Comparison of ENCODE assay signal across 2 cellular contexts in the genomic region with DNA sequence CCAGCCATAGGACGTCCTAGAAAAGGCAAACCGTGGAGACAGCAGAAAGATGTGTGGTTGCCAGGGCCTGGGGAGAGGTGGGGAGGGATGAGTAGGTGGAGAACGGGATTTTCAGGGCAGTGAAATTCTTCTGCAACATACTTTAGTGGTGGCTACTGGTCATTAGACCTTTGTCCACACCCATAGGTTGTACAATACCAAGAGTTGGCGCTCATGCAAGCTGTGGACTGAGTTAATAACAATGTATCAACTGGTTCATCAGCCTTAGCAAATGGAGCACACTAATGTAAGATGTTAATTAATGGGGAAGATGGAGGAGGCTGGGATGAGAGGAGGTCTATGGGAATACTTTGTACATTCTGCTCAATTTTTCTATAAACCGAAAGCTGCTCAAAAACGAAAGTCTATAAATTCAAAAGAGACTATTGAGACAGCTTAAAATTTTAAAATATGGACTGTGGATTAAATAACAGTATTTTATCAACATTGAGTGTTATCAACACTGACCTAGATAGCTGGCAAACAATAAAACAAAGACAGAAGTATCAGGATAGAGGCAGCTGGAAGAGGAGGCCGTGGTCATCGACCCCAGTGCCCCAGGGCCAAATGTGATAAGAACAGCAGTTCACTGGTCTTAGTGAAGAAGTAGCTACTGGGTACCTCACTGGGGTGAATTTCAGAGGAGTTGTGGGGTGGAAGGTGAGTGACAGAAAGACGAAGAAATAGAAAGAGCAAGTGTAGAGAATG.
TF ChIP-seq lines count a peak whose summit lies in the region.

No MANE protein-coding gene starts in this region.

TF ChIP-seq in liver, 16 proteins besides CTCF, POLR2A, EP300 and RAD21 (continued from another document):
- TF ChIP-seq ZBTB33 (IDR thresholded peaks at IDR 0.05) (no peak), HNF4G (IDR thresholded peaks at IDR 0.05) (no peak), RXRA (IDR thresholded peaks at IDR 0.05) (peak; percentile 60 to 68), EGR1 (IDR thresholded peaks at IDR 0.05; ENCODE audit: low read depth in 2 of 2) (no peak), FOXA1 (IDR thresholded peaks at IDR 0.05) (no peak), HNF4A (conservative IDR thresholded peaks at IDR 0.05) (peak; percentile 41 to 44), TAF1 (conservative IDR thresholded peaks at IDR 0.05) (no peak), GABPA (IDR thresholded peaks at IDR 0.05 in 1 of 2, conservative IDR thresholded peaks at IDR 0.05 in 1 of 2) (no peak), YY1 (IDR thresholded peaks at IDR 0.05) (no peak), JUND (IDR thresholded peaks at IDR 0.05) (no peak), SP1 (IDR thresholded peaks at IDR 0.05) (no peak), REST (IDR thresholded peaks at IDR 0.05) (no peak), FOXA2 (IDR thresholded peaks at IDR 0.05) (no peak), NR2F2 (IDR thresholded peaks at IDR 0.05) (no peak)
- TF ChIP-seq, protein P1, sequence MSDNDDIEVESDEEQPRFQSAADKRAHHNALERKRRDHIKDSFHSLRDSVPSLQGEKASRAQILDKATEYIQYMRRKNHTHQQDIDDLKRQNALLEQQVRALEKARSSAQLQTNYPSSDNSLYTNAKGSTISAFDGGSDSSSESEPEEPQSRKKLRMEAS (IDR thresholded peaks at IDR 0.05): no peak

TF ChIP-seq in HepG2, 621 proteins besides CTCF, POLR2A, EP300 and RAD21 (continued from another document):
- TF ChIP-seq, protein P2, sequence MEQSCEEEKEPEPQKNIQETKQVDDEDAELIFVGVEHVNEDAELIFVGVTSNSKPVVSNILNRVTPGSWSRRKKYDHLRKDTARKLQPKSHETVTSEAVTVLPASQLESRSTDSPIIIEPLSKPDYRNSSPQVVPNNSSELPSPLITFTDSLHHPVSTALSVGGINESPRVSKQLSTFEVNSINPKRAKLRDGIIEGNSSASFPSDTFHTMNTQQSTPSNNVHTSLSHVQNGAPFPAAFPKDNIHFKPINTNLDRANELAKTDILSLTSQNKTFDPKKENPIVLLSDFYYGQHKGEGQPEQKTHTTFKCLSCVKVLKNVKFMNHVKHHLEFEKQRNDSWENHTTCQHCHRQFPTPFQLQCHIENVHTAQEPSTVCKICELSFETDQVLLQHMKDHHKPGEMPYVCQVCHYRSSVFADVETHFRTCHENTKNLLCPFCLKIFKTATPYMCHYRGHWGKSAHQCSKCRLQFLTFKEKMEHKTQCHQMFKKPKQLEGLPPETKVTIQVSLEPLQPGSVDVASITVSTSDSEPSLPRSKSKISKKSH (CRISPR knock-in tag; IDR thresholded peaks at IDR 0.05; ENCODE audit: borderline replicate concordance): no peak
- TF ChIP-seq STAT5B (CRISPR knock-in tag; IDR thresholded peaks at IDR 0.05): no peak
- no peak for TF ChIP-seq SAP130 (CRISPR knock-in tag; IDR thresholded peaks at IDR 0.05; ENCODE audit: low read depth)
- TF ChIP-seq ZNF275 (CRISPR knock-in tag; IDR thresholded peaks at IDR 0.05; ENCODE audit: borderline replicate concordance): no peak
- no peak for TF ChIP-seq ZNF224 (CRISPR knock-in tag; IDR thresholded peaks at IDR 0.05)
- TF ChIP-seq MBD4 (IDR thresholded peaks at IDR 0.05; ENCODE audit: borderline replicate concordance, low read length): no peak
- TF ChIP-seq PITX1 (CRISPR knock-in tag; IDR thresholded peaks at IDR 0.05): no peak
- no peak for TF ChIP-seq PLSCR1 (CRISPR knock-in tag; IDR thresholded peaks at IDR 0.05; ENCODE audit: borderline replicate concordance)
- no peak for TF ChIP-seq ZNF17 (CRISPR knock-in tag; IDR thresholded peaks at IDR 0.05)
- TF ChIP-seq, protein P3, sequence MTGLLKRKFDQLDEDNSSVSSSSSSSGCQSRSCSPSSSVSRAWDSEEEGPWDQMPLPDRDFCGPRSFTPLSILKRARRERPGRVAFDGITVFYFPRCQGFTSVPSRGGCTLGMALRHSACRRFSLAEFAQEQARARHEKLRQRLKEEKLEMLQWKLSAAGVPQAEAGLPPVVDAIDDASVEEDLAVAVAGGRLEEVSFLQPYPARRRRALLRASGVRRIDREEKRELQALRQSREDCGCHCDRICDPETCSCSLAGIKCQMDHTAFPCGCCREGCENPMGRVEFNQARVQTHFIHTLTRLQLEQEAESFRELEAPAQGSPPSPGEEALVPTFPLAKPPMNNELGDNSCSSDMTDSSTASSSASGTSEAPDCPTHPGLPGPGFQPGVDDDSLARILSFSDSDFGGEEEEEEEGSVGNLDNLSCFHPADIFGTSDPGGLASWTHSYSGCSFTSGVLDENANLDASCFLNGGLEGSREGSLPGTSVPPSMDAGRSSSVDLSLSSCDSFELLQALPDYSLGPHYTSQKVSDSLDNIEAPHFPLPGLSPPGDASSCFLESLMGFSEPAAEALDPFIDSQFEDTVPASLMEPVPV (CRISPR knock-in tag; IDR thresholded peaks at IDR 0.05): no peak
- no peak for TF ChIP-seq SRSF1 (optimal IDR thresholded peaks at IDR 0.05; ENCODE audit: low read depth, low read length)
- no peak for TF ChIP-seq ELF4 (CRISPR knock-in tag; IDR thresholded peaks at IDR 0.05; ENCODE audit: borderline replicate concordance)
- no peak for TF ChIP-seq ZFX (CRISPR knock-in tag; IDR thresholded peaks at IDR 0.05; ENCODE audit: low read depth)
- TF ChIP-seq, protein P4, sequence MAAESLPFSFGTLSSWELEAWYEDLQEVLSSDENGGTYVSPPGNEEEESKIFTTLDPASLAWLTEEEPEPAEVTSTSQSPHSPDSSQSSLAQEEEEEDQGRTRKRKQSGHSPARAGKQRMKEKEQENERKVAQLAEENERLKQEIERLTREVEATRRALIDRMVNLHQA (CRISPR knock-in tag; IDR thresholded peaks at IDR 0.05): no peak
- TF ChIP-seq RBM22 (optimal IDR thresholded peaks at IDR 0.05; ENCODE audit: low read length): no peak
